In genomic region chr7:79308176-79308575, GRCh38 we compare ENCODE assay signal across 14 cellular contexts.
DNase-seq lines count a peak whose midpoint lies in the region; ATAC-seq lines count a peak whose summit lies in the region.
"Had no signal": no experiment of that assay in that cellular context is flagged by ENCODE, and none has a peak within 500 bp of the region (broad histone marks: within the 10 kb centered on the region; RNA-seq: fewer than 3 reads in every experiment).

No MANE protein-coding gene starts in this region.

- intact Hi-C loops in left ventricle myocardium superior (cut with micrococcal nuclease) = no loop called here

- peak; percentile 87 for ATAC-seq in left ventricle myocardium superior
- ATAC-seq in GM19351 (IDR thresholded peaks at IDR 0.05; ENCODE audit: unreplicated experiment) = no peak
- ATAC-seq: mucosa of descending colon had no signal

- peak; percentile 34 for DNase-seq in DMS53 (lab: John Stamatoyannopoulos, UW)
- DNase-seq in DMS53 treated with DMSO at 0.1 percent for 48 hours (lab: John Stamatoyannopoulos, UW; ENCODE audit: unreplicated experiment) = no peak
- peak; percentile 48 for DNase-seq in amniotic epithelial cell (ENCODE audit: low read depth)
- no peak for DNase-seq in left ventricle myocardium superior
- DNase-seq in renal cortical epithelial cell (ENCODE audit: low read depth) = peak; percentile 64
- no peak for DNase-seq in SW480 (ENCODE audit: low spot score)
- DNase-seq in NCI-H187 treated with DMSO at 0.1 percent for 48 hours (lab: John Stamatoyannopoulos, UW) = no peak
- DNase-seq: activated CD4-positive, alpha-beta T cell treated with anti-CD3 and anti-CD28 coated beads for 48 hours; activated gamma-delta T cell; DND-41; NCI-H774; tibial artery had no signal

Comparison
In these comparisons a context has a peak if more than half of its experiments do, and no peak if none do; other contexts are left out.
1. DNase-seq: peak in DMS53 (single experiment), amniotic epithelial cell (single experiment) and renal cortical epithelial cell (single experiment); none in DMS53 treated with DMSO at 0.1 percent for 48 hours (single experiment), left ventricle myocardium superior (single experiment), SW480 (single experiment) and NCI-H187 treated with DMSO at 0.1 percent for 48 hours (single experiment).